In genomic region chr1:219773775-219774174, GRCh38 we compare ENCODE assay signal across 12 cellular contexts.
DNase-seq lines count a peak whose midpoint lies in the region; ATAC-seq, FAIRE-seq and TF ChIP-seq lines count a peak whose summit lies in the region.
"Had no signal": no experiment of that assay in that cellular context is flagged by ENCODE, and none has a peak within 500 bp of the region (broad histone marks: within the 10 kb centered on the region; RNA-seq: fewer than 3 reads in every experiment).

No MANE protein-coding gene starts in this region.

- H3K27ac ChIP-seq in gastrocnemius medialis = no peak overlapping the region

- no peak overlapping the region for H3K4me3 ChIP-seq in MG63
- no peak overlapping the region for H3K4me3 ChIP-seq in gastrocnemius medialis

- no peak for TF ChIP-seq CTCF in gastrocnemius medialis (IDR thresholded peaks at IDR 0.05 in 4 of 5, conservative IDR thresholded peaks at IDR 0.05 in 1 of 5)

- TF ChIP-seq POLR2A in gastrocnemius medialis (IDR thresholded peaks at IDR 0.05) = no peak

- peak; percentile 35 for FAIRE-seq in GM18507 (lab: Jason Lieb, UNC)
- FAIRE-seq in HTR-8/SVneo (lab: Jason Lieb, UNC) = no peak

- H3K9me3 ChIP-seq in MG63 = no peaks in the 10 kb centered on the region
- no peaks in the 10 kb centered on the region for H3K9me3 ChIP-seq in gastrocnemius medialis

- no peaks in the 10 kb centered on the region for H3K36me3 ChIP-seq in MG63
- H3K36me3 ChIP-seq in gastrocnemius medialis = no peaks in the 10 kb centered on the region

- in situ Hi-C loops in gastrocnemius medialis (cut with MboI; ENCODE audit: low sequenced_read_pairs in 4 of 4) = no loop called here

- H3K27me3 ChIP-seq in MG63 (no peaks in the 10 kb centered on the region), gastrocnemius medialis (no peaks in the 10 kb centered on the region)

- intact Hi-C loops in gastrocnemius medialis (cut with DNase I; ENCODE audit: low total_unique reads) = no loop called here

- DNase-seq in GM18507 (ENCODE audit: extremely low spot score, insufficient read length, low read depth) = no peak
- peak; percentile 40 for DNase-seq in NAMALWA (ENCODE audit: low spot score)
- DNase-seq in MG63 = no peak
- DNase-seq in gastrocnemius medialis = no peak
- no peak for DNase-seq in HTR-8/SVneo (ENCODE audit: insufficient read length, low spot score)
- no peak for DNase-seq in activated CD4-positive, alpha-beta T cell treated with anti-CD3 and anti-CD28 coated beads, Interleukin-2, amount 50 U/mL, for 4 hours
- DNase-seq: amygdala; Kasumi-1; NK-92 treated with Interleukin-12 subunit alpha and Interleukin-12 subunit beta, amount 100 ng/mL, for 24 hours; T-cell had no signal

- no peaks in the 10 kb centered on the region for H3K4me1 ChIP-seq in gastrocnemius medialis

- ATAC-seq in GM21360 (IDR thresholded peaks at IDR 0.05; ENCODE audit: unreplicated experiment) (peak; percentile 100), HG02973 (IDR thresholded peaks at IDR 0.05; ENCODE audit: unreplicated experiment) (peak; percentile 97), gastrocnemius medialis (no peak)
- ATAC-seq: T-cell had no signal

Comparison
In these comparisons a context has a peak if more than half of its experiments do, and no peak if none do; other contexts are left out.
1. ATAC-seq: peak in GM21360 (single experiment) and HG02973 (single experiment); none in gastrocnemius medialis (0 of 2).